15 cellular contexts compared by ENCODE assay signal in the genomic region with DNA sequence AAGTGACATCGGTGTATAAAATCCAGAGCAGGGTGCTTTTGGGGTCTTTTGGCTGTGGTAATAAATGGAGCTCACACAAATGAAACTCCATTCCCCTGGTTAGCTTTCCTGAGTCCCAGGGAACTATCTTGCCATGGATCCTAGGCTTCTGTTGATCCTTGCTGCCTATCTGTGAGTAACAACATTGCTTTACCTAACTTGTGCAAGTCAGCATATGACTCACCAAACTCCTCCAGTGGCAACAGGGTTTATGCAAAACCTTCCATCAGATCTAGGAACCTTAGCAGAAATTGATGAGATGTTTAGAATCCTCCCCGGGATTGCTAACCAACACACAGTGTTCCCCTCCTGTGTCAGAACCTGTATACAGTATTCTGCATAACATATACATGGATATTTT.
DNase-seq lines count a peak whose midpoint lies in the region; ATAC-seq, FAIRE-seq and TF ChIP-seq lines count a peak whose summit lies in the region.
"Had no signal": no experiment of that assay in that cellular context is flagged by ENCODE, and none has a peak within 500 bp of the region (broad histone marks: within the 10 kb centered on the region; RNA-seq: fewer than 3 reads in every experiment).

No MANE protein-coding gene starts in this region.

- H3K27me3 ChIP-seq in foreskin keratinocyte (no peaks in the 10 kb centered on the region), lower lobe of right lung (ENCODE audit: low read depth) (no peaks in the 10 kb centered on the region), vagina (no peaks in the 10 kb centered on the region)
- H3K27me3 ChIP-seq: pancreas, thyroid gland had no signal

- intact Hi-C loops in lower lobe of right lung (cut with DNase I): no loop called here
- intact Hi-C loops in vagina (cut with DNase I): no loop called here

- WGBS in A549 (ENCODE audit: missing lambda C conversion rate): 71% methylated on average over 2 of the region's 2 CpGs

- ATAC-seq in A549: peak; percentile 86 to 94
- ATAC-seq in foreskin keratinocyte: peak; percentile 73
- ATAC-seq in HG02938 (IDR thresholded peaks at IDR 0.05; ENCODE audit: unreplicated experiment): no peak
- ATAC-seq in lower lobe of right lung: no peak
- ATAC-seq: pancreas had no signal

- TF ChIP-seq CTCF in A549 (IDR thresholded peaks at IDR 0.05): no peak
- no peak for TF ChIP-seq CTCF in foreskin keratinocyte (conservative IDR thresholded peaks at IDR 0.05)
- no peak for TF ChIP-seq CTCF in lower lobe of right lung (IDR thresholded peaks at IDR 0.05)
- TF ChIP-seq CTCF in vagina (IDR thresholded peaks at IDR 0.05): no peak

- FAIRE-seq in A549 (lab: Jason Lieb, UNC): no peak
- FAIRE-seq: pancreas, TTC549 had no signal

- H3K36me3 ChIP-seq in lower lobe of right lung (peaks cover 35% of the 10 kb centered on the region), vagina (peaks cover 0 to 25% of the 10 kb centered on the region in 2 donors)

- H3K9me3 ChIP-seq in A549: no peaks in the 10 kb centered on the region
- no peaks in the 10 kb centered on the region for H3K9me3 ChIP-seq in lower lobe of right lung
- H3K9me3 ChIP-seq in vagina: no peaks in the 10 kb centered on the region
- H3K9me3 ChIP-seq: pancreas, thyroid gland had no signal

- no peak overlapping the region for H3K4me3 ChIP-seq in A549
- no peak overlapping the region for H3K4me3 ChIP-seq in lower lobe of right lung
- no peak overlapping the region for H3K4me3 ChIP-seq in vagina
- H3K4me3 ChIP-seq: pancreas, thyroid gland had no signal

- CTCF ChIA-PET in A549 (lab: Yijun Ruan, JAX): interaction anchor here (0.6 to 0.7 kb wide), 3 partner anchors 8 to 263 kb away, joined by 3 read pairs; no protein-coding TSS in a partner anchor

- no peak for TF ChIP-seq RAD21 in A549 (conservative IDR thresholded peaks at IDR 0.05 in 1 of 2, IDR thresholded peaks at IDR 0.05 in 1 of 2)

- H3K4me1 ChIP-seq in A549: peaks cover 7% of the 10 kb centered on the region
- no peaks in the 10 kb centered on the region for H3K4me1 ChIP-seq in foreskin keratinocyte
- H3K4me1 ChIP-seq in lower lobe of right lung: no peaks in the 10 kb centered on the region
- no peaks in the 10 kb centered on the region for H3K4me1 ChIP-seq in vagina
- H3K4me1 ChIP-seq: pancreas, thyroid gland had no signal

- POLR2A ChIA-PET in A549 (lab: Yijun Ruan, JAX): interaction anchor here (0.6 to 1.0 kb wide), 2 partner anchors 131 to 464 kb away, joined by 3 read pairs; no protein-coding TSS in a partner anchor

- H3K4me2 ChIP-seq in A549: no peak overlapping the region

- peak; percentile 16 to 58 for DNase-seq in A549 (ENCODE audit: low read depth in 1 of 2, low spot score in 1 of 2)
- DNase-seq in HCEC 1CT: peak; percentile 65
- DNase-seq in amniotic epithelial cell (ENCODE audit: low read depth): peak; percentile 89
- peak; percentile 33 to 60 for DNase-seq in foreskin keratinocyte
- DNase-seq in lower lobe of right lung: no peak
- no peak for DNase-seq in activated gamma-delta T cell treated with Interleukin-2 at 50 U/mL for 16 hours
- DNase-seq in vagina (ENCODE audit: extremely low spot score in 2 of 2): no peak
- DNase-seq: activated naive CD4-positive, alpha-beta T cell treated with anti-CD3 and anti-CD28 coated beads, Interleukin-2, amount 50 U/mL, for 16 hours; NCI-H146; NCI-H526 treated with DMSO at 0.1 percent for 48 hours; pancreas; SHP77 treated with DMSO at 0.1 percent for 48 hours; thyroid gland had no signal

- TF ChIP-seq EP300 in A549 (IDR thresholded peaks at IDR 0.05): no peak

- H3K27ac ChIP-seq in A549 (peak overlapping the region in 1 of 2 experiments; percentile 25; a peak in 1 of 6 replicates), foreskin keratinocyte (no peak overlapping the region), lower lobe of right lung (no peak overlapping the region), vagina (no peak overlapping the region)
- H3K27ac ChIP-seq: pancreas, thyroid gland had no signal

- no peak for TF ChIP-seq POLR2A in A549 (IDR thresholded peaks at IDR 0.05; ENCODE audit: low read length)
- TF ChIP-seq POLR2A in vagina (IDR thresholded peaks at IDR 0.05): no peak

TF ChIP-seq in A549, 52 proteins besides CTCF, POLR2A, EP300 and RAD21:
- no peak for TF ChIP-seq CHD2 (IDR thresholded peaks at IDR 0.05; ENCODE audit: low read length, partially characterized antibody)
- TF ChIP-seq NR3C1 (IDR thresholded peaks at IDR 0.05): no peak
- peak; percentile 47; the same call in 1 of the 2 replicates for TF ChIP-seq FOSL2 (IDR thresholded peaks at IDR 0.05)
- TF ChIP-seq FOSL2 (CRISPR knock-in tag; IDR thresholded peaks at IDR 0.05): peak; percentile 73
- no peak for TF ChIP-seq CBX2 (IDR thresholded peaks at IDR 0.05; ENCODE audit: borderline replicate concordance, low read depth)
- no peak for TF ChIP-seq PHF8 (IDR thresholded peaks at IDR 0.05; ENCODE audit: borderline replicate concordance, low read depth)
- TF ChIP-seq CEBPB (IDR thresholded peaks at IDR 0.05): peak in 1 of 2 experiments; percentile 15; a peak in 1 of 4 replicates
- TF ChIP-seq MAFK (IDR thresholded peaks at IDR 0.05; ENCODE audit: partially characterized antibody): peak; percentile 76

Comparison
In these comparisons a context has a peak if more than half of its experiments do, and no peak if none do; other contexts are left out.
1. ATAC-seq: peak in A549 (2 of 2) and foreskin keratinocyte (single experiment); none in HG02938 (single experiment) and lower lobe of right lung (0 of 2).
2. DNase-seq: peak in A549 (2 of 2), HCEC 1CT (single experiment), amniotic epithelial cell (single experiment) and foreskin keratinocyte (2 of 2); none in lower lobe of right lung (single experiment), activated gamma-delta T cell treated with Interleukin-2 at 50 U/mL for 16 hours (single experiment) and vagina (0 of 2).